In genomic region chr10:3106328-3106727, GRCh38 we compare ENCODE assay signal across 7 cellular contexts. TPM values are rescaled to one million over a fixed set of nuclear protein-coding genes. Genes with fewer than 3 reads are reported as not detected.
A peak's percentile ranks its signal among the peaks of the same experiment; 100 is the strongest.
DNase-seq lines count a peak whose midpoint lies in the region; ATAC-seq, FAIRE-seq and TF ChIP-seq lines count a peak whose summit lies in the region.
"Not testable (repeated sequence)": the region's sequence is repeated elsewhere in the genome, so short reads cannot be mapped to it uniquely, and the experiment has no call there.

No MANE protein-coding gene starts in this region.

- H3K4me3 Mint-ChIP-seq in stimulated activated naive CD8-positive, alpha-beta T cell treated with anti-CD3 and anti-CD28 coated beads, Interleukin-15, amount 100 ng/mL, for 72 hours = not testable (repeated sequence)

- not testable (repeated sequence) for FAIRE-seq in K562 (lab: Jason Lieb, UNC); kidney (lab: Jason Lieb, UNC)

- not testable (repeated sequence) for TF ChIP-seq RAD21 in HCT116 (IDR thresholded peaks at IDR 0.05; ENCODE audit: low read depth); K562 (CRISPR knock-in tag; conservative IDR thresholded peaks at IDR 0.05 in 1 of 2, IDR thresholded peaks at IDR 0.05 in 1 of 2)

- H3K36me3 ChIP-seq in HCT116 (ENCODE audit: control insufficient read depth in 1 of 2, insufficient read depth in 2 of 2, low read length in 2 of 2) = peaks cover 60 to 72% of the 10 kb centered on the region in 2 experiments
- H3K36me3 ChIP-seq in RWPE2 (ENCODE audit: low read depth) = peaks cover 82% of the 10 kb centered on the region
- peaks cover 79% of the 10 kb centered on the region for H3K36me3 ChIP-seq in K562 (ENCODE audit: control insufficient read depth, insufficient read depth, low read length)
- H3K36me3 ChIP-seq in duodenal mucosa (ENCODE audit: control insufficient read depth in 1 of 2, insufficient read depth in 2 of 2, low read length in 2 of 2) = peaks cover 19 to 73% of the 10 kb centered on the region in 2 donors
- H3K36me3 ChIP-seq in kidney (ENCODE audit: control insufficient read depth in 1 of 2, insufficient read depth in 2 of 2, low read length in 2 of 2) = not testable (repeated sequence)
- H3K36me3 ChIP-seq in psoas muscle (ENCODE audit: insufficient read depth in 1 of 2, low read depth in 1 of 2) = peaks cover 0 to 11% of the 10 kb centered on the region in 2 donors

- not testable (repeated sequence) for TF ChIP-seq EP300 in K562 (IDR thresholded peaks at IDR 0.05; ENCODE audit: low read length)

- H3K9ac ChIP-seq in HCT116 (ENCODE audit: low read length); K562 (ENCODE audit: insufficient read depth in 1 of 2, low read depth in 2 of 2, low read length in 2 of 2); duodenal mucosa (ENCODE audit: low read depth in 1 of 2, low read length in 2 of 2); kidney (ENCODE audit: low read length in 2 of 2): not testable (repeated sequence)

- TF ChIP-seq POLR2A in HCT116 (IDR thresholded peaks at IDR 0.05; ENCODE audit: borderline replicate concordance, extremely low read depth, insufficient read depth, insufficient read length); K562 (conservative IDR thresholded peaks at IDR 0.05): not testable (repeated sequence)

- not testable (repeated sequence) for H3K9me2 ChIP-seq in HCT116 (ENCODE audit: insufficient read depth)

- CTCF ChIA-PET in HCT116 (lab: Charles Lee); K562 (lab: Yijun Ruan, JAX; ENCODE audit: low intra/inter-chr PET ratio): not testable (repeated sequence)

- intact Hi-C loops in HCT116 (cut with micrococcal nuclease); K562 (cut with micrococcal nuclease); kidney (cut with DNase I): not testable (repeated sequence)
- intact Hi-C loops in psoas muscle (cut with DNase I) = loop anchor here in 1 of 2 donors (2.0 kb wide), 1 partner anchor 30 kb away; no protein-coding TSS in a partner anchor

- POLR2A ChIA-PET in HCT116 (lab: Charles Lee) = not testable (repeated sequence)
- POLR2A ChIA-PET in K562 (lab: Yijun Ruan, JAX) = interaction anchor here (1.2 to 2.5 kb wide), 2 partner anchors 11 to 13 kb away, joined by 5 to 9 read pairs; no protein-coding TSS in a partner anchor

- not testable (repeated sequence) for TF ChIP-seq CTCF in HCT116 (IDR thresholded peaks at IDR 0.05 in 2 of 3, conservative IDR thresholded peaks at IDR 0.05 in 1 of 3; ENCODE audit: borderline replicate concordance in 1 of 3, insufficient read depth in 1 of 3, low read depth in 2 of 3, low read length in 2 of 3); RWPE2 (IDR thresholded peaks at IDR 0.05; ENCODE audit: poor library complexity, severe bottlenecking); K562 (IDR thresholded peaks at IDR 0.05 in 2 of 3, conservative IDR thresholded peaks at IDR 0.05 in 1 of 3; ENCODE audit: insufficient read depth in 2 of 3, low read depth in 1 of 3, low read length in 3 of 3); kidney (IDR thresholded peaks at IDR 0.05; ENCODE audit: borderline replicate concordance, extremely low read depth, insufficient read depth); psoas muscle (IDR thresholded peaks at IDR 0.05)

- not testable (repeated sequence) for BruUV-seq in HCT116 (replicated peaks; lab: Mats Ljungman, UMichigan); K562 (replicated peaks; lab: Mats Ljungman, UMichigan)

- not testable (repeated sequence) for H3K4me2 ChIP-seq in HCT116 (ENCODE audit: low read length); K562 (ENCODE audit: insufficient read depth, low read length)

- not testable (repeated sequence) for H3K9me3 Mint-ChIP-seq in stimulated activated naive CD8-positive, alpha-beta T cell treated with anti-CD3 and anti-CD28 coated beads, Interleukin-15, amount 100 ng/mL, for 72 hours

- 100% methylated on average over 2 of the region's 10 CpGs for WGBS in K562 (ENCODE audit: insufficient coverage, low coverage, missing lambda C conversion rate)
- 78 to 100% (median 96%) methylated on average over 2 to 6 of the region's 10 CpGs for WGBS in psoas muscle, 3 donors

- H3K79me2 ChIP-seq in HCT116 (ENCODE audit: insufficient read depth, low read length) = peaks cover 54% of the 10 kb centered on the region
- H3K79me2 ChIP-seq in K562 (ENCODE audit: control insufficient read depth, insufficient read depth, low read length) = not testable (repeated sequence)

- ATAC-seq in HCT116 = peak; percentile 28; the same call in 1 of the 2 replicates
- not testable (repeated sequence) for ATAC-seq in RWPE2 (ENCODE audit: low read depth); K562; psoas muscle
- ATAC-seq in stimulated activated naive CD8-positive, alpha-beta T cell treated with anti-CD3 and anti-CD28 coated beads, Interleukin-15, amount 100 ng/mL, for 72 hours = peak; percentile 63

- not testable (repeated sequence) for H4K20me1 ChIP-seq in HCT116 (ENCODE audit: insufficient read depth); K562 (replicated peaks; ENCODE audit: control insufficient read depth, insufficient read depth, low read length)

- H3K9me1 ChIP-seq in K562 (ENCODE audit: control insufficient read depth, insufficient read depth, low read length) = not testable (repeated sequence)

- not testable (repeated sequence) for H3K27me3 Mint-ChIP-seq in stimulated activated naive CD8-positive, alpha-beta T cell treated with anti-CD3 and anti-CD28 coated beads, Interleukin-15, amount 100 ng/mL, for 72 hours

- RAD21 ChIA-PET in HCT116 (lab: Charles Lee; ENCODE audit: low non-redundant PET in 1 of 2, low total read pairs in 2 of 2, uncharacterized antibody in 2 of 2, unreplicated experiment in 2 of 2) = not testable (repeated sequence)

- DNase-seq in HCT116 (ENCODE audit: low read depth, low spot score); RWPE2 (ENCODE audit: low spot score); K562 (ENCODE audit: extremely low read depth in 1 of 4, low spot score in 3 of 4); psoas muscle; stimulated activated naive CD8-positive, alpha-beta T cell treated with anti-CD3 and anti-CD28 coated beads, Interleukin-15, amount 100 ng/mL, for 72 hours: not testable (repeated sequence)
- DNase-seq in kidney = peak; percentile 50

- H3K9me3 ChIP-seq in HCT116 (ENCODE audit: control insufficient read depth in 1 of 2, insufficient read depth in 1 of 2, low read depth in 1 of 2, low read length in 2 of 2); RWPE2 (ENCODE audit: severe bottlenecking); K562 (replicated peaks; ENCODE audit: control insufficient read depth, insufficient read depth, low read depth, low read length); duodenal mucosa (ENCODE audit: control insufficient read depth in 1 of 2, low read length in 2 of 2); kidney (ENCODE audit: control insufficient read depth in 1 of 2, low read length in 2 of 2); psoas muscle: not testable (repeated sequence)

- in situ Hi-C loops in K562 (cut with MboI) = not testable (repeated sequence)

- H3K27me3 ChIP-seq in HCT116 (ENCODE audit: insufficient read depth, low read length); RWPE2 (ENCODE audit: insufficient read depth, poor library complexity, severe bottlenecking); K562 (ENCODE audit: control insufficient read depth in 2 of 2, insufficient read depth in 2 of 2, low read length in 2 of 2); duodenal mucosa (ENCODE audit: control insufficient read depth in 1 of 2, insufficient read depth in 2 of 2, low read length in 2 of 2); psoas muscle (ENCODE audit: insufficient read depth in 3 of 3, low read length in 2 of 3): not testable (repeated sequence)

- H3K4me1 Mint-ChIP-seq in stimulated activated naive CD8-positive, alpha-beta T cell treated with anti-CD3 and anti-CD28 coated beads, Interleukin-15, amount 100 ng/mL, for 72 hours = not testable (repeated sequence)

- H3K4me3 ChIP-seq in HCT116 (replicated peaks in 1 of 2; ENCODE audit: low read depth in 1 of 2, low read length in 2 of 2); RWPE2 (ENCODE audit: severe bottlenecking); K562; duodenal mucosa (ENCODE audit: low read depth in 1 of 2, low read length in 2 of 2); kidney (ENCODE audit: low read length in 2 of 2): not testable (repeated sequence)
- H3K4me3 ChIP-seq in psoas muscle = peak overlapping the region; percentile 56

- H2AFZ ChIP-seq in HCT116 (ENCODE audit: low read depth, low read length, poor library complexity, severe bottlenecking); K562 (ENCODE audit: low read depth, low read length): not testable (repeated sequence)

- not testable (repeated sequence) for H3K27ac ChIP-seq in HCT116 (ENCODE audit: low read depth, low read length); K562 (ENCODE audit: extremely low read depth, low read depth, low read length)
- H3K27ac ChIP-seq in RWPE2 (ENCODE audit: poor library complexity, severe bottlenecking) (peak overlapping the region; percentile 95), duodenal mucosa (ENCODE audit: low read depth, low read length) (peak overlapping the region; percentile 17), kidney (ENCODE audit: low read depth in 2 of 2, low read length in 2 of 2) (peak overlapping the region; percentile 16 to 64), psoas muscle (peak overlapping the region; percentile 75)

- H3K4me1 ChIP-seq in HCT116 (ENCODE audit: control insufficient read depth in 1 of 2, insufficient read depth in 2 of 2, low read length in 2 of 2); K562 (replicated peaks in 1 of 2; ENCODE audit: control insufficient read depth in 2 of 2, insufficient read depth in 2 of 2, low read length in 2 of 2); duodenal mucosa (ENCODE audit: control insufficient read depth in 1 of 2, insufficient read depth in 2 of 2, low read length in 2 of 2): not testable (repeated sequence)
- H3K4me1 ChIP-seq in RWPE2 (ENCODE audit: insufficient read depth, poor library complexity, severe bottlenecking) (peaks cover 14% of the 10 kb centered on the region), kidney (ENCODE audit: control insufficient read depth in 1 of 2, insufficient read depth in 1 of 2, low read depth in 1 of 2, low read length in 2 of 2) (peaks cover 11 to 20% of the 10 kb centered on the region in 2 donors), psoas muscle (peaks cover 26% of the 10 kb centered on the region)

- not testable (repeated sequence) for H3K27ac Mint-ChIP-seq in stimulated activated naive CD8-positive, alpha-beta T cell treated with anti-CD3 and anti-CD28 coated beads, Interleukin-15, amount 100 ng/mL, for 72 hours

RNA-seq across cellular contexts. Expression of gene PFKP, which starts 39.0 kb away (rescaled TPM):
- total RNA-seq in HCT116 (2021; ENCODE audit: unreplicated experiment) (237 TPM), K562 (2014; rRNA removed) (91.6 and 109 TPM in 2 replicates), K562 (2014; rRNA removed; fragmentation: Illumina TruSeq; extraction: Trizol) (83.2 and 89.5 TPM in 2 replicates), K562 (2015; rRNA removed; fragmentation: Illumina TruSeq; extraction: Trizol) (62.1 and 65.2 TPM in 2 replicates), K562 (2021) (108 and 116 TPM in 2 replicates), kidney (139 TPM), psoas muscle (100 to 1,000 TPM in 1 of 4 donors, 10 to 100 TPM in 3; 12.4 to 104 (median 56.4) TPM)
- polyA plus RNA-seq in HCT116 (2012) = 383 and 385 TPM in 2 replicates
- total RNA-seq in K562 (2011; cell fraction: chromatin; rRNA removed; ENCODE audit: low replicate concordance) = 153 and 281 TPM in 2 replicates
- total RNA-seq in K562 (2011; cell fraction: nucleolus; rRNA removed) = 147 and 149 TPM in 2 replicates
- total RNA-seq in K562 (2011; cell fraction: nucleoplasm; rRNA removed) = 120 and 125 TPM in 2 replicates
- polyA plus RNA-seq in K562 (2011; rRNA removed) (34.7 and 50.3 TPM in 2 replicates), K562 (2014; fragmentation: Illumina TruSeq; extraction: Trizol) (57.4 and 72.3 TPM in 2 replicates), K562 (2014; fragmentation: Nextera tagmentation; extraction: Ambion mirVana) (10 to 100 TPM; 23.5 to 30.3 TPM), K562 (2014; rRNA removed) (65.2 and 71.1 TPM in 2 replicates), kidney (ENCODE audit: insufficient read depth, low read depth, low replicate concordance) (51.2 TPM), psoas muscle (10 to 100 TPM; 12.2 to 87.6 (median 33.1) TPM)
- 29.5 and 50.9 TPM in 2 replicates for polyA plus RNA-seq in K562 (2011; cell fraction: cytosol; rRNA removed)
- polyA plus RNA-seq in K562 (2011; cell fraction: nucleus; rRNA removed) = 96.2 and 154 TPM in 2 replicates
- polyA plus RNA-seq in K562 (2012) = 94.4 and 95.0 TPM in 2 replicates
- polyA minus RNA-seq in K562 (2011; rRNA and poly(A)+ RNA removed) = 32.8 and 39.3 TPM in 2 replicates
- polyA minus RNA-seq in K562 (2011; cell fraction: cytosol; rRNA and poly(A)+ RNA removed) = 52.9 and 65.4 TPM in 2 replicates
- 61.7 and 66.5 TPM in 2 replicates for polyA minus RNA-seq in K562 (2011; cell fraction: nucleus; rRNA and poly(A)+ RNA removed)
